ENCODE assay signal across 7 cellular contexts in the genomic region with DNA sequence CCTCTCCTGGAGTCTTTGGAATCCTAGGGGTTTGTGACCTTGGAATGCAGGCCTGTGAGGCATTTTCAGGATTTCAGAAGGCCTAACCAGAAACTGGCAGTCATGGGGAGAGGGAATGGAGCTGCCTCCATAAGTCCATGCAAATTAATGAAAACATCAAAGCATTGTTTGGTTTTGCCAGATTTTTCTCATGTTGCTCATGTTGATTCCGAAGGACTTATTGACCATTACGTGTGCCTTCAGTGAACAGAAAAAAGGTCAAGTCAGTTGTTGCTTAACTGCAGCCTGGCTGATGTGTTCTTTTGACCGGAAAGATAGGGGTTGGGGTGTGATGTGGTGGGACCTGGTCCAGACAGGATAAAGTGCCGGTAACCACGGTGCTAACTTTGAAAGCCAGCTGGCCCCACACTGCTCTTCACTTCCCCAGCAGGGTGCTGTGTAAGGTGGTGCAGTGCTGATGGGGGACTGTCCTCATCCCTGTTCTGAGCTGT. TPM values are rescaled to one million over a fixed set of nuclear protein-coding genes. Genes with fewer than 3 reads are reported as not detected.
A peak's percentile ranks its signal among the peaks of the same experiment; 100 is the strongest.
DNase-seq lines count a peak whose midpoint lies in the region; ATAC-seq and FAIRE-seq lines count a peak whose summit lies in the region.

No MANE protein-coding gene starts in this region.

- no peaks in the 10 kb centered on the region for H3K9me3 ChIP-seq in mesenchymal stem cell (ENCODE audit: control insufficient read depth, low read length)
- no peaks in the 10 kb centered on the region for H3K9me3 ChIP-seq in aorta (ENCODE audit: control insufficient read depth, low read length)

- H3K18ac ChIP-seq in mesenchymal stem cell (ENCODE audit: low read depth in 1 of 2, low read length in 2 of 2), result peak overlapping the region; percentile 40 to 85

- H4K91ac ChIP-seq in mesenchymal stem cell (ENCODE audit: low read length), result peak overlapping the region; percentile 83

- peak; percentile 28 for ATAC-seq in aorta (ENCODE audit: low FRiP score)

- H3K36me3 ChIP-seq in mesenchymal stem cell (ENCODE audit: control insufficient read depth in 1 of 2, insufficient read depth in 2 of 2, low read depth in 1 of 2, low read length in 2 of 2) (peaks cover 3 to 13% of the 10 kb centered on the region in 2 experiments), aorta (ENCODE audit: control insufficient read depth in 1 of 2, insufficient read depth in 2 of 2, low read length in 1 of 2) (no peaks in the 10 kb centered on the region)

- H2AK5ac ChIP-seq in mesenchymal stem cell (ENCODE audit: low read length, severe bottlenecking), result peak overlapping the region; percentile 69

- H2BK15ac ChIP-seq in mesenchymal stem cell (ENCODE audit: low read depth, poor library complexity, severe bottlenecking), result no peak overlapping the region

- peak overlapping the region; percentile 70 for H3K9ac ChIP-seq in mesenchymal stem cell (ENCODE audit: low read length)

- peak overlapping the region; percentile 59 for H4K8ac ChIP-seq in mesenchymal stem cell (ENCODE audit: low read length)

- peak overlapping the region in 1 of 2 experiments; percentile 67 for H3K4me3 ChIP-seq in mesenchymal stem cell (ENCODE audit: insufficient read depth in 1 of 2, low read depth in 1 of 2, low read length in 2 of 2)
- H3K4me3 ChIP-seq in aorta (ENCODE audit: low read length in 2 of 2), result no peak overlapping the region

- H3K4ac ChIP-seq in mesenchymal stem cell (ENCODE audit: low read depth in 1 of 2, low read length in 2 of 2), result peak overlapping the region in 1 of 2 experiments; percentile 53

- H3K14ac ChIP-seq in mesenchymal stem cell (ENCODE audit: low read length in 2 of 2), result peak overlapping the region in 1 of 2 experiments; percentile 35

- WGBS in mesenchymal stem cell, result under 1% methylated on average over 5 of the region's 5 CpGs
- 55 to 58% methylated on average over 5 of the region's 5 CpGs for WGBS in aorta, 2 donors

- peak overlapping the region; percentile 99 for H3K27ac ChIP-seq in mesenchymal stem cell (ENCODE audit: low read length, poor library complexity, severe bottlenecking)
- no peak overlapping the region for H3K27ac ChIP-seq in aorta (ENCODE audit: low read depth in 1 of 2, low read length in 2 of 2)

- intact Hi-C loops in aorta (cut with DNase I), result no loop called here

- H2AFZ ChIP-seq in mesenchymal stem cell (ENCODE audit: low read depth, low read length), result no peak overlapping the region

- H3K4me2 ChIP-seq in mesenchymal stem cell (ENCODE audit: low read length, poor library complexity, severe bottlenecking), result peak overlapping the region; percentile 35

- peaks cover 11% of the 10 kb centered on the region for H3K79me1 ChIP-seq in mesenchymal stem cell (replicated peaks; ENCODE audit: low read length, poor library complexity, severe bottlenecking)

- peak; percentile 18 for FAIRE-seq in endometrium (lab: Jason Lieb, UNC)

- H2BK12ac ChIP-seq in mesenchymal stem cell (ENCODE audit: low read length in 2 of 2), result peak overlapping the region; percentile 29 to 45

- peaks cover 27% of the 10 kb centered on the region for H3K4me1 ChIP-seq in mesenchymal stem cell (ENCODE audit: control insufficient read depth, insufficient read depth, low read depth, low read length)
- peaks cover 0 to 3% of the 10 kb centered on the region in 2 donors for H3K4me1 ChIP-seq in aorta (ENCODE audit: control insufficient read depth in 1 of 2, insufficient read depth in 2 of 2, low read length in 2 of 2)

- peak overlapping the region; percentile 88 for H2BK5ac ChIP-seq in mesenchymal stem cell (ENCODE audit: low read depth, low read length, poor library complexity, severe bottlenecking)

- peak overlapping the region in 1 of 2 experiments; percentile 5 for H3K23ac ChIP-seq in mesenchymal stem cell (ENCODE audit: low read length in 2 of 2)

- no peak overlapping the region for H2BK120ac ChIP-seq in mesenchymal stem cell (ENCODE audit: low read depth, low read length)

- H3K27me3 ChIP-seq in mesenchymal stem cell (ENCODE audit: control insufficient read depth in 1 of 2, insufficient read depth in 1 of 2, low read length in 2 of 2), result no peaks in the 10 kb centered on the region
- no peaks in the 10 kb centered on the region for H3K27me3 ChIP-seq in aorta (ENCODE audit: control insufficient read depth in 1 of 2, insufficient read depth in 2 of 2, low read length in 1 of 2)

- DNase-seq in M059J (ENCODE audit: low read depth), result peak; percentile 96
- peak; percentile 98 for DNase-seq in mesenchymal stem cell
- DNase-seq in aorta, result no peak
- no peak for DNase-seq in NCI-H2171 (lab: John Stamatoyannopoulos, UW)
- DNase-seq in nucleus accumbens (lab: John Stamatoyannopoulos, UW), result no peak
- DNase-seq in NCI-H446 treated with DMSO at 0.1 percent for 48 hours (lab: John Stamatoyannopoulos, UW), result no peak

RNA-seq across cellular contexts. Expression of a gene that starts 3.6 kb away (rescaled TPM):
- not detected in 2 replicates for total RNA-seq in M059J (2014; rRNA removed; shearing (Covaris generic))
- not detected for polyA plus RNA-seq in mesenchymal stem cell (2013, experiment 1 of 2)
- not detected for polyA plus RNA-seq in mesenchymal stem cell (2013, experiment 2 of 2)
- not detected for total RNA-seq in aorta
- not detected for polyA plus RNA-seq in aorta

RNA-seq across cellular contexts. Expression of a gene that starts 30.6 kb away (rescaled TPM):
- 13.0 and 13.3 TPM in 2 replicates for total RNA-seq in M059J (2014; rRNA removed; shearing (Covaris generic))
- 266 TPM for polyA plus RNA-seq in mesenchymal stem cell (2013, experiment 1 of 2)
- 270 TPM for polyA plus RNA-seq in mesenchymal stem cell (2013, experiment 2 of 2)
- total RNA-seq in aorta, result 10 to 100 TPM; 39.0 to 41.7 TPM
- polyA plus RNA-seq in aorta, result 1 to 10 TPM; 3.3 to 8.4 TPM

Comparison
In these comparisons a context has a peak if more than half of its experiments do, and no peak if none do; other contexts are left out.
1. DNase-seq: peak in M059J (single experiment) and mesenchymal stem cell (single experiment); none in aorta (0 of 2), NCI-H2171 (single experiment), nucleus accumbens (0 of 56) and NCI-H446 treated with DMSO at 0.1 percent for 48 hours (single experiment).